8 cellular contexts compared by ENCODE assay signal in genomic region chr1:46342084-46342656, GRCh38. TPM values are rescaled to one million over a fixed set of nuclear protein-coding genes. Genes with fewer than 3 reads are reported as not detected.
DNase-seq lines count a peak whose midpoint lies in the region; ATAC-seq and TF ChIP-seq lines count a peak whose summit lies in the region.

No MANE protein-coding gene starts in this region.

- H3K79me1 ChIP-seq in mesenchymal stem cell (replicated peaks; ENCODE audit: low read length, poor library complexity, severe bottlenecking): peaks cover 33% of the 10 kb centered on the region

- H3K4me2 ChIP-seq in DOHH2 (ENCODE audit: low read length): peak overlapping the region; percentile 99
- no peak overlapping the region for H3K4me2 ChIP-seq in mesenchymal stem cell (ENCODE audit: low read length, poor library complexity, severe bottlenecking)

- peaks cover 55% of the 10 kb centered on the region for H3K36me3 ChIP-seq in DOHH2 (ENCODE audit: control insufficient read depth, low read length)
- peaks cover 40 to 43% of the 10 kb centered on the region in 2 experiments for H3K36me3 ChIP-seq in mesenchymal stem cell (ENCODE audit: control insufficient read depth in 1 of 2, insufficient read depth in 2 of 2, low read depth in 1 of 2, low read length in 2 of 2)

- H3K18ac ChIP-seq in mesenchymal stem cell (ENCODE audit: low read depth in 1 of 2, low read length in 2 of 2): no peak overlapping the region

- no peaks in the 10 kb centered on the region for H3K9me3 Mint-ChIP-seq in activated naive CD8-positive, alpha-beta T cell treated with anti-CD3 and anti-CD28 coated beads, Interleukin-2, amount 10 ng/mL, durations not matched to agents 7 days and 5 days

- DNase-seq in activated naive CD8-positive, alpha-beta T cell treated with anti-CD3 and anti-CD28 coated beads, Interleukin-2, amount 10 ng/mL, durations not matched to agents 7 days and 5 days: no peak
- DNase-seq in mesenchymal stem cell (peak; percentile 78), NCI-H2081 (lab: John Stamatoyannopoulos, UW) (no peak), SW 1271 (lab: John Stamatoyannopoulos, UW) (no peak)
- no peak for DNase-seq in stimulated activated naive CD4-positive, alpha-beta T cell (lab: John Stamatoyannopoulos, UW)

- H3K4ac ChIP-seq in mesenchymal stem cell (ENCODE audit: low read depth in 1 of 2, low read length in 2 of 2): no peak overlapping the region

- H4K20me1 ChIP-seq in DOHH2 (ENCODE audit: control insufficient read depth, insufficient read depth, low read depth, low read length): 0 out of 2 replicates have a peak, but pooled peaks cover 3% of the 10 kb centered on the region

- no peaks in the 10 kb centered on the region for H3K27me3 Mint-ChIP-seq in activated naive CD8-positive, alpha-beta T cell treated with anti-CD3 and anti-CD28 coated beads, Interleukin-2, amount 10 ng/mL, durations not matched to agents 7 days and 5 days

- H3K14ac ChIP-seq in mesenchymal stem cell (ENCODE audit: low read length in 2 of 2): no peak overlapping the region

- H3K4me1 Mint-ChIP-seq in activated naive CD8-positive, alpha-beta T cell treated with anti-CD3 and anti-CD28 coated beads, Interleukin-2, amount 10 ng/mL, durations not matched to agents 7 days and 5 days: peaks cover 36% of the 10 kb centered on the region

- no peak overlapping the region for H4K8ac ChIP-seq in mesenchymal stem cell (ENCODE audit: low read length)

- H3K9me3 ChIP-seq in DOHH2 (ENCODE audit: control insufficient read depth, insufficient read depth, low read length) (no peaks in the 10 kb centered on the region; the same call in 1 of the 2 replicates), mesenchymal stem cell (ENCODE audit: control insufficient read depth, low read length) (no peaks in the 10 kb centered on the region)

- H3K23ac ChIP-seq in mesenchymal stem cell (ENCODE audit: low read length in 2 of 2): no peak overlapping the region

- H2BK120ac ChIP-seq in mesenchymal stem cell (ENCODE audit: low read depth, low read length): no peak overlapping the region

- no peaks in the 10 kb centered on the region for H3K9me2 ChIP-seq in DOHH2 (replicated peaks; ENCODE audit: control insufficient read depth, low read length)

- H3K4me3 Mint-ChIP-seq in activated naive CD8-positive, alpha-beta T cell treated with anti-CD3 and anti-CD28 coated beads, Interleukin-2, amount 10 ng/mL, durations not matched to agents 7 days and 5 days: peak overlapping the region; percentile 100

- H2BK15ac ChIP-seq in mesenchymal stem cell (ENCODE audit: low read depth, poor library complexity, severe bottlenecking): no peak overlapping the region

- H3K4me1 ChIP-seq in DOHH2 (ENCODE audit: control insufficient read depth, low read length): peaks cover 33% of the 10 kb centered on the region
- H3K4me1 ChIP-seq in mesenchymal stem cell (ENCODE audit: control insufficient read depth, insufficient read depth, low read depth, low read length): peaks cover 15% of the 10 kb centered on the region

- no peak overlapping the region for H2BK5ac ChIP-seq in mesenchymal stem cell (ENCODE audit: low read depth, low read length, poor library complexity, severe bottlenecking)

- H3K36me3 Mint-ChIP-seq in activated naive CD8-positive, alpha-beta T cell treated with anti-CD3 and anti-CD28 coated beads, Interleukin-2, amount 10 ng/mL, durations not matched to agents 7 days and 5 days: peaks cover 18% of the 10 kb centered on the region

- TF ChIP-seq CTCF in DOHH2 (IDR thresholded peaks at IDR 0.05; ENCODE audit: low read depth, low read length, poor library complexity, severe bottlenecking): peak; percentile 61

- H3K27me3 ChIP-seq in DOHH2 (ENCODE audit: control insufficient read depth, low read length): no peaks in the 10 kb centered on the region
- no peaks in the 10 kb centered on the region for H3K27me3 ChIP-seq in mesenchymal stem cell (ENCODE audit: control insufficient read depth in 1 of 2, insufficient read depth in 1 of 2, low read length in 2 of 2)

- no peak overlapping the region for H2AFZ ChIP-seq in mesenchymal stem cell (ENCODE audit: low read depth, low read length)

- peak overlapping the region; percentile 99 for H3K27ac Mint-ChIP-seq in activated naive CD8-positive, alpha-beta T cell treated with anti-CD3 and anti-CD28 coated beads, Interleukin-2, amount 10 ng/mL, durations not matched to agents 7 days and 5 days

- H4K91ac ChIP-seq in mesenchymal stem cell (ENCODE audit: low read length): no peak overlapping the region

- ATAC-seq in HG03469 (IDR thresholded peaks at IDR 0.05; ENCODE audit: unreplicated experiment): peak; percentile 39
- no peak for ATAC-seq in activated naive CD8-positive, alpha-beta T cell treated with anti-CD3 and anti-CD28 coated beads, Interleukin-2, amount 10 ng/mL, durations not matched to agents 7 days and 5 days (ENCODE audit: low read depth)
- no peak for ATAC-seq in GM19035 (IDR thresholded peaks at IDR 0.05; ENCODE audit: unreplicated experiment)

- peaks cover 19% of the 10 kb centered on the region for H3F3A ChIP-seq in DOHH2 (ENCODE audit: control insufficient read depth, insufficient read depth)

- POLR2A ChIA-PET in activated naive CD8-positive, alpha-beta T cell treated with anti-CD3 and anti-CD28 coated beads, Interleukin-2, amount 10 ng/mL, durations not matched to agents 7 days and 5 days (lab: Charles Lee): interaction anchor here (3.3 to 3.5 kb wide), 2 partner anchors 39 to 95 kb away, joined by 13 to 21 read pairs; partner anchors contain the start of genes LRRC41, RAD54L and UQCRH

- no peak overlapping the region for H2BK12ac ChIP-seq in mesenchymal stem cell (ENCODE audit: low read length in 2 of 2)

- H2AK5ac ChIP-seq in mesenchymal stem cell (ENCODE audit: low read length, severe bottlenecking): peak overlapping the region; percentile 56

- WGBS in mesenchymal stem cell: 97% methylated on average over 6 of the region's 6 CpGs

- H3K9ac ChIP-seq in mesenchymal stem cell (ENCODE audit: low read length): peak overlapping the region; percentile 99

- H3K4me3 ChIP-seq in DOHH2 (ENCODE audit: low read length) (peak overlapping the region; percentile 98), mesenchymal stem cell (ENCODE audit: insufficient read depth in 1 of 2, low read depth in 1 of 2, low read length in 2 of 2) (peak overlapping the region in 1 of 2 experiments; percentile 96)

- H3K79me2 ChIP-seq in DOHH2 (ENCODE audit: control insufficient read depth, low read length): peaks cover 51% of the 10 kb centered on the region

- H3K27ac ChIP-seq in DOHH2 (ENCODE audit: low read depth, low read length): no peak overlapping the region
- no peak overlapping the region for H3K27ac ChIP-seq in mesenchymal stem cell (ENCODE audit: low read length, poor library complexity, severe bottlenecking)

RNA-seq across cellular contexts. Expression of gene NSUN4, which starts 1.6 kb away (rescaled TPM):
- 10 to 100 TPM; 23.2 to 24.9 TPM for total RNA-seq in activated naive CD8-positive, alpha-beta T cell treated with anti-CD3 and anti-CD28 coated beads, Interleukin-2, amount 10 ng/mL, durations not matched to agents 7 days and 5 days
- polyA plus RNA-seq in mesenchymal stem cell (2013, experiment 1 of 2): 12.0 TPM
- polyA plus RNA-seq in mesenchymal stem cell (2013, experiment 2 of 2): 13.8 TPM

RNA-seq across cellular contexts. Expression of gene UQCRH, which starts 38.7 kb away (rescaled TPM):
- total RNA-seq in activated naive CD8-positive, alpha-beta T cell treated with anti-CD3 and anti-CD28 coated beads, Interleukin-2, amount 10 ng/mL, durations not matched to agents 7 days and 5 days: 100 to 1,000 TPM; 250 to 260 TPM
- 399 TPM for polyA plus RNA-seq in mesenchymal stem cell (2013, experiment 1 of 2)
- polyA plus RNA-seq in mesenchymal stem cell (2013, experiment 2 of 2): 420 TPM

RNA-seq across cellular contexts. Expression of gene LRRC41, which starts 38.8 kb away (rescaled TPM):
- total RNA-seq in activated naive CD8-positive, alpha-beta T cell treated with anti-CD3 and anti-CD28 coated beads, Interleukin-2, amount 10 ng/mL, durations not matched to agents 7 days and 5 days: 10 to 100 TPM; 36.8 to 38.8 TPM
- polyA plus RNA-seq in mesenchymal stem cell (2013, experiment 1 of 2): 55.2 TPM
- polyA plus RNA-seq in mesenchymal stem cell (2013, experiment 2 of 2): 53.6 TPM

RNA-seq across cellular contexts. Expression of gene FAAH, which starts 51.9 kb away (rescaled TPM):
- 1 to 10 TPM; 5.3 to 6.9 TPM for total RNA-seq in activated naive CD8-positive, alpha-beta T cell treated with anti-CD3 and anti-CD28 coated beads, Interleukin-2, amount 10 ng/mL, durations not matched to agents 7 days and 5 days
- 0.48 TPM for polyA plus RNA-seq in mesenchymal stem cell (2013, experiment 1 of 2)
- polyA plus RNA-seq in mesenchymal stem cell (2013, experiment 2 of 2): 0.58 TPM
